In the genomic region with DNA sequence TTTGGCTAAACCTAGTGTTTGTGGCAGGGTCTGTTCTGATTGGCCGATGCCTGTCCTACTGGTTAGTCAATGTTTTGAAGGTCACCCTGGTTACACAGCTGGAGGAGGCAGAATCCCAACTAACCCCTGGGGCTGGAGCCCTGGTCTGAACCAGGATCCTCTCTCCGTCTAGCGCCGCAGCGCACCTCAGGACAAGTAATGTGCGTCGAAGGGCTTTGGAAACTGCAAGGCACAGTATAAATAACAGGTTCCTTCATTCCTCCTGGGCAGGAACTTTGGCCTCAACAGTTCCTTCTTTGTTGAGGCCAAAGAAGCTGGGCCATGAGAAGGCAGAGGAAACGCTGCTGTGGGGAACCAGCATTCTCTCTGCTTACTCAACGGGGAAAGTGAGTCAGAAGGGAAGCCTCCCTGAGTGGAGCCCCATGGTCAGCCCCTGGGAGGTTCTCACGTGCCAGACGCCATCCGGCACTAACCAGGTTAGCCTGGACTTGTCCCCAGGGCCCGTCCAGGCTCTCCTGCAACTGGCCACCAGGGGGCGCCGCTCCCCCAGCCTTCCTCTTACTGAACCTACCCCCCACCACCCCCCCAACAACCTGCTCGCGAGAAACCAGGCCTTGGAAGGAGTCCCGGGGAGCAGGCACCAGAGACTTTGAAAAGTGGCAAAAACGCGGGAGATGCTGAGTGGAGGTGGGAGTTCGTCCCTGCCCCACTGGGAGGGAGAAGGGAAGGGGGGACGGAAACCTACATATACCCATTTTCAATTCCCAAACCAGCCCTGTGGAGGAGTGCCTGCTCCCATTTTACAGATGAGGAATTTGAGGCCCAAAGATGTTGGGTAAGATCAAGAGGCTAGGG, we compare ENCODE assay signal across 8 cellular contexts. TPM values are rescaled to one million over a fixed set of nuclear protein-coding genes. Genes with fewer than 3 reads are reported as not detected.
A peak's percentile ranks its signal among the peaks of the same experiment; 100 is the strongest.
DNase-seq lines count a peak whose midpoint lies in the region; ATAC-seq and TF ChIP-seq lines count a peak whose summit lies in the region.

No MANE protein-coding gene starts in this region.

- peaks cover 18 to 41% (median 29%) of the 10 kb centered on the region in 4 donors for H3K4me1 Mint-ChIP-seq in CD4-positive, alpha-beta memory T cell
- peaks cover 21% of the 10 kb centered on the region for H3K4me1 Mint-ChIP-seq in endothelial cell (ENCODE audit: unreplicated experiment)

- DNase-seq in CD4-positive, alpha-beta memory T cell = peak; percentile 81 to 88 (median 83)
- DNase-seq in HPDE6-E6E7 (ENCODE audit: extremely low spot score) = peak; percentile 88
- peak; percentile 94 for DNase-seq in NOMO-1 treated with dmso at 0.1 percent for 144 hours (lab: John Stamatoyannopoulos, UW; ENCODE audit: unreplicated experiment)
- peak; percentile 85 for DNase-seq in activated CD8-positive, alpha-beta memory T cell treated with anti-CD3 and anti-CD28 coated beads, Interleukin-2, amount 50 U/mL, for 24 hours (ENCODE audit: extremely low read depth)
- DNase-seq in endothelial cell (ENCODE audit: low spot score) = peak; percentile 90
- peak; percentile 96 for DNase-seq in mucosa of descending colon
- peak; percentile 87 to 96 for DNase-seq in stimulated activated CD8-positive, alpha-beta memory T cell treated with anti-CD3 and anti-CD28 coated beads, Interleukin-2, amount 100 ng/mL, for 48 hours (ENCODE audit: low read depth in 2 of 2)

- CTCF ChIA-PET in CD4-positive, alpha-beta memory T cell (lab: Charles Lee; ENCODE audit: partially characterized antibody) = interaction anchor here (0.7 to 13.3 kb wide), 24 partner anchors 8 to 102 kb away, joined by 3 to 286 read pairs (median 4); partner anchors contain the start of gene PTMA

- H3K36me3 ChIP-seq in CD4-positive, alpha-beta memory T cell (ENCODE audit: insufficient read depth, low read length) = no peaks in the 10 kb centered on the region
- H3K36me3 ChIP-seq in mucosa of descending colon (ENCODE audit: low read depth) = peaks cover 3% of the 10 kb centered on the region

- H3K27me3 Mint-ChIP-seq in CD4-positive, alpha-beta memory T cell = no peaks in the 10 kb centered on the region
- peaks cover 12% of the 10 kb centered on the region for H3K27me3 Mint-ChIP-seq in endothelial cell (ENCODE audit: unreplicated experiment)

- H3K27ac ChIP-seq in CD4-positive, alpha-beta memory T cell (ENCODE audit: low read depth, low read length) = peak overlapping the region; percentile 65

- peak overlapping the region; percentile 88 to 96 (median 93) for H3K27ac Mint-ChIP-seq in CD4-positive, alpha-beta memory T cell
- H3K27ac Mint-ChIP-seq in endothelial cell (ENCODE audit: unreplicated experiment) = peak overlapping the region; percentile 81

- H3K4me3 ChIP-seq in CD4-positive, alpha-beta memory T cell (ENCODE audit: low read length in 2 of 2) = peak overlapping the region in 1 of 2 donors; percentile 62
- no peak overlapping the region for H3K4me3 ChIP-seq in mucosa of descending colon

- POLR2A ChIA-PET in CD4-positive, alpha-beta memory T cell (lab: Charles Lee; ENCODE audit: partially characterized antibody) = interaction anchor here (0.9 to 7.4 kb wide), 12 partner anchors 8 to 148 kb away, joined by 3 to 116 read pairs (median 8); partner anchors contain the start of genes NCL and PTMA

- no peaks in the 10 kb centered on the region for H3K27me3 ChIP-seq in CD4-positive, alpha-beta memory T cell (ENCODE audit: insufficient read depth, low read length)

- no peaks in the 10 kb centered on the region for H3K36me3 Mint-ChIP-seq in CD4-positive, alpha-beta memory T cell
- no peaks in the 10 kb centered on the region for H3K36me3 Mint-ChIP-seq in endothelial cell (ENCODE audit: low read depth, unreplicated experiment)

- peak; percentile 98 for TF ChIP-seq CTCF in endothelial cell (IDR thresholded peaks at IDR 0.05; ENCODE audit: unreplicated experiment)
- TF ChIP-seq CTCF in mucosa of descending colon (IDR thresholded peaks at IDR 0.05) = peak; percentile 96

- peaks cover 0 to 1% (median 0%) of the 10 kb centered on the region in 8 donors for H3K9me3 Mint-ChIP-seq in CD4-positive, alpha-beta memory T cell
- H3K9me3 Mint-ChIP-seq in endothelial cell (ENCODE audit: unreplicated experiment) = no peaks in the 10 kb centered on the region

- peaks cover 23% of the 10 kb centered on the region for H3K4me1 ChIP-seq in CD4-positive, alpha-beta memory T cell (ENCODE audit: insufficient read depth, low read length)
- peaks cover 38% of the 10 kb centered on the region for H3K4me1 ChIP-seq in mucosa of descending colon (ENCODE audit: low read depth)

- ATAC-seq in GM19397 (IDR thresholded peaks at IDR 0.05; ENCODE audit: unreplicated experiment) (peak; percentile 37), mucosa of descending colon (peak; percentile 70)

- peak overlapping the region; percentile 71 to 96 (median 87) for H3K4me3 Mint-ChIP-seq in CD4-positive, alpha-beta memory T cell
- peak overlapping the region; percentile 51 for H3K4me3 Mint-ChIP-seq in endothelial cell (ENCODE audit: unreplicated experiment)

- H3K9me3 ChIP-seq in CD4-positive, alpha-beta memory T cell (ENCODE audit: control insufficient read depth in 1 of 2, low read length in 2 of 2) = no peaks in the 10 kb centered on the region
- no peaks in the 10 kb centered on the region for H3K9me3 ChIP-seq in mucosa of descending colon

- intact Hi-C loops in CD4-positive, alpha-beta memory T cell (cut with micrococcal nuclease) = loop anchor here (1.0 to 2.0 kb wide), 3 partner anchors 65 to 168 kb away; partner anchors contain the start of gene PDE6D
- intact Hi-C loops in mucosa of descending colon (cut with DNase I, micrococcal nuclease) = loop anchor here (2.0 to 5.0 kb wide), 3 partner anchors 60 to 98 kb away; no protein-coding TSS in a partner anchor

RNA-seq across cellular contexts. Expression of gene TEX44, which starts 19.8 kb away (rescaled TPM):
- total RNA-seq in CD4-positive, alpha-beta memory T cell = not detected
- polyA plus RNA-seq in CD4-positive, alpha-beta memory T cell = not detected
- not detected for total RNA-seq in endothelial cell (ENCODE audit: unreplicated experiment)
- total RNA-seq in mucosa of descending colon = not detected
